Comparison of ENCODE assay signal across 10 cellular contexts in the genomic region with DNA sequence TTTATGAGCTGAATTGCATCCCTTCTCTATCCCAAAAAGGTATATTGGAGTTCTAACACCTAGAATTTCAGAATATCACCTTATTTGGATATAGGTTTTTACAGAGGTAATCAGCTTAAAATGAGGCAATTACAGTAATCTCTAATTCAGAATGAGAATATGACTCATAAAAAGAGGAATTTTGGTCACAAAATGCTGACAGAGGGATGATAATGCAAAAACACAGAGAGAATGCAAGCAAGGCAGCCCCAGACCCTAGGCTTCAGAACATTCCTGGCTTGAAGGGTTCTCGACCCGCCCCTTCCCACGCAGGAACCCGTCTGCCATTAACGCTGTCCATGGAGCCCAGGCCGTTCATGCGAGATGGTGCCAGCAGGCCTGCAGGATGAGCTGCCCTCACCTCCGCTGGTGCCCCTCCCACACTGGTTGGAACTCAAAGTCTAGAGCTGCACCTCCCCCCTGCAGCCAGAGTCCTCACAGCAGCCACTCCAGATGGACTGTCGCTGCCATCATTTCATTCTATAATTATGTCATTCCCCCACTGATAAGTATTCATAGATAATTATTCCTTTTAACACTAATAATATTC.
DNase-seq lines count a peak whose midpoint lies in the region; ATAC-seq, FAIRE-seq and TF ChIP-seq lines count a peak whose summit lies in the region.
"Had no signal": no experiment of that assay in that cellular context is flagged by ENCODE, and none has a peak within 500 bp of the region (broad histone marks: within the 10 kb centered on the region; RNA-seq: fewer than 3 reads in every experiment).

No MANE protein-coding gene starts in this region.

- no peak for TF ChIP-seq POLR2A in HepG2 (IDR thresholded peaks at IDR 0.05; ENCODE audit: insufficient read depth in 1 of 2, low read depth in 2 of 2, low read length in 2 of 2)
- no peak for TF ChIP-seq POLR2A in right lobe of liver (IDR thresholded peaks at IDR 0.05)
- TF ChIP-seq POLR2A in H1 (IDR thresholded peaks at IDR 0.05; ENCODE audit: control extremely low read depth in 1 of 2, low read depth in 2 of 2, low read length in 2 of 2) = no peak

- TF ChIP-seq CTCF in HepG2 (CRISPR knock-in tag; IDR thresholded peaks at IDR 0.05) (no peak), right lobe of liver (IDR thresholded peaks at IDR 0.05) (no peak), H1 (IDR thresholded peaks at IDR 0.05; ENCODE audit: control extremely low read depth in 1 of 3, insufficient read depth in 1 of 3, low read depth in 1 of 3, low read length in 3 of 3) (no peak), upper lobe of right lung (IDR thresholded peaks at IDR 0.05) (no peak)

- H4K20me1 ChIP-seq in HepG2 (ENCODE audit: insufficient read depth, low read length) (no peaks in the 10 kb centered on the region), H1 (replicated peaks in 1 of 2; ENCODE audit: control insufficient read depth in 1 of 2, insufficient read depth in 2 of 2, low read length in 2 of 2) (no peaks in the 10 kb centered on the region)

- no peak overlapping the region for H2BK15ac ChIP-seq in H1 (ENCODE audit: low read length)

- no peak overlapping the region for H3K4ac ChIP-seq in H1 (replicated peaks; ENCODE audit: insufficient read length, low read depth, low read length)

- H3K23me2 ChIP-seq in H1 (ENCODE audit: low read depth, low read length) = no peaks in the 10 kb centered on the region; the same call in 1 of the 2 replicates

- H3K18ac ChIP-seq in H1 (ENCODE audit: extremely low read depth, low read length) = no peak overlapping the region

- no peak overlapping the region for H2AK5ac ChIP-seq in H1 (ENCODE audit: low read depth, low read length)

- H2AFZ ChIP-seq in HepG2 (ENCODE audit: low read length) (no peak overlapping the region), H1 (ENCODE audit: low read length) (no peak overlapping the region)

- H3K4me3 ChIP-seq in HepG2 (replicated peaks in 1 of 3; ENCODE audit: insufficient read depth in 1 of 3, low read depth in 2 of 3, low read length in 3 of 3) = no peak overlapping the region
- H3K4me3 ChIP-seq in right lobe of liver = no peak overlapping the region
- no peak overlapping the region for H3K4me3 ChIP-seq in H1 (ENCODE audit: extremely low read depth in 1 of 4, insufficient read depth in 2 of 4, low read depth in 3 of 4, low read length in 4 of 4)
- H3K4me3 ChIP-seq in upper lobe of right lung = no peak overlapping the region

- no peaks in the 10 kb centered on the region for H3K79me2 ChIP-seq in HepG2 (ENCODE audit: insufficient read depth, low read length)
- no peaks in the 10 kb centered on the region for H3K79me2 ChIP-seq in H1 (ENCODE audit: control insufficient read depth in 1 of 2, insufficient read depth in 2 of 2, low read length in 2 of 2)

- no peak overlapping the region for H2BK120ac ChIP-seq in H1 (replicated peaks; ENCODE audit: low read depth, low read length)

- TF ChIP-seq RAD21 in HepG2 (CRISPR knock-in tag; IDR thresholded peaks at IDR 0.05) (no peak), H1 (IDR thresholded peaks at IDR 0.05 in 1 of 2, conservative IDR thresholded peaks at IDR 0.05 in 1 of 2; ENCODE audit: low read depth in 2 of 2, low read length in 2 of 2) (no peak)

- CTCF ChIA-PET in HepG2 (lab: Yijun Ruan, JAX; ENCODE audit: low intra/inter-chr PET ratio, low total read pairs) = no interaction called here
- CTCF ChIA-PET in H1 (lab: Charles Lee; ENCODE audit: partially characterized antibody) = interaction anchor here (0.6 kb wide), 1 partner anchor 644 kb away, joined by 3 read pairs; no protein-coding TSS in a partner anchor

- FAIRE-seq in HepG2 (lab: Jason Lieb, UNC) (no peak), H1 (lab: Jason Lieb, UNC) (no peak)

- no peaks in the 10 kb centered on the region for H3K36me3 ChIP-seq in HepG2 (replicated peaks in 1 of 2; ENCODE audit: control insufficient read depth in 1 of 2, insufficient read depth in 2 of 2, low read length in 2 of 2)
- no peaks in the 10 kb centered on the region for H3K36me3 ChIP-seq in right lobe of liver
- H3K36me3 ChIP-seq in H1 (ENCODE audit: control insufficient read depth in 2 of 4, insufficient read depth in 4 of 4, low read length in 3 of 4) = no peaks in the 10 kb centered on the region
- H3K36me3 ChIP-seq in upper lobe of right lung = no peaks in the 10 kb centered on the region

- H2BK20ac ChIP-seq in H1 (ENCODE audit: low read length) = no peak overlapping the region

- H4K5ac ChIP-seq in H1 (ENCODE audit: insufficient read length, low read depth, low read length) = no peak overlapping the region

- H2BK12ac ChIP-seq in H1 (ENCODE audit: low read depth, low read length) = no peak overlapping the region

- H3K27ac ChIP-seq in HepG2 (ENCODE audit: extremely low read length, insufficient read depth, low read length) = no peak overlapping the region
- H3K27ac ChIP-seq in right lobe of liver = no peak overlapping the region
- H3K27ac ChIP-seq in H1 (ENCODE audit: low read depth, low read length) = no peak overlapping the region
- no peak overlapping the region for H3K27ac ChIP-seq in upper lobe of right lung

- H3K9ac ChIP-seq in HepG2 (ENCODE audit: insufficient read depth, low read depth, low read length) = no peak overlapping the region
- H3K9ac ChIP-seq in H1 (replicated peaks in 1 of 4; ENCODE audit: extremely low read depth in 1 of 4, low read depth in 3 of 4, low read length in 3 of 4) = no peak overlapping the region

- H3K4me2 ChIP-seq in HepG2 (ENCODE audit: low read depth, low read length) (no peak overlapping the region), H1 (ENCODE audit: insufficient read depth in 1 of 2, low read depth in 2 of 2, low read length in 2 of 2) (no peak overlapping the region)

- no peak overlapping the region for H4K8ac ChIP-seq in H1 (ENCODE audit: extremely low read depth, insufficient read depth, low read length)

- POLR2A ChIA-PET in HepG2 (lab: Yijun Ruan, JAX) = no interaction called here
- POLR2A ChIA-PET in H1 (lab: Charles Lee; ENCODE audit: partially characterized antibody) = interaction anchor here (1.0 kb wide), 1 partner anchor 11 kb away, joined by 3 read pairs; no protein-coding TSS in a partner anchor

- WGBS in HepG2 (ENCODE audit: low lambda C conversion rate) = 11% methylated on average over 5 of the region's 9 CpGs
- 74% methylated on average over 5 of the region's 9 CpGs for WGBS in right lobe of liver (ENCODE audit: insufficient coverage, low coverage, low lambda C conversion rate, missing lambda C conversion rate)
- 90% methylated on average over 9 of the region's 9 CpGs; no CpG with 5 or more reads in 1 of the 2 experiments for WGBS in H1 (ENCODE audit: extremely low coverage in 1 of 2, insufficient coverage in 1 of 2, insufficient read length in 1 of 2, insufficient replicate concordance in 2 of 2, low coverage in 1 of 2, low lambda C conversion rate in 2 of 2, missing lambda C conversion rate in 1 of 2), 2 experiments

- H3K4me1 ChIP-seq in HepG2 (ENCODE audit: insufficient read depth, low read length) (no peaks in the 10 kb centered on the region), right lobe of liver (no peaks in the 10 kb centered on the region), H1 (replicated peaks in 1 of 4; ENCODE audit: control insufficient read depth in 3 of 4, insufficient read depth in 4 of 4, low read length in 3 of 4) (no peaks in the 10 kb centered on the region), upper lobe of right lung (no peaks in the 10 kb centered on the region)

- H3K79me1 ChIP-seq in H1 (ENCODE audit: low read depth, low read length) = no peaks in the 10 kb centered on the region

- no peak overlapping the region for H2BK5ac ChIP-seq in H1 (ENCODE audit: low read depth, low read length)

- no peak overlapping the region for H3K23ac ChIP-seq in H1 (ENCODE audit: insufficient read length)

- intact Hi-C loops in HepG2 (cut with micrococcal nuclease; ENCODE audit: unreplicated experiment) (no loop called here), right lobe of liver (cut with DNase I) (no loop called here), upper lobe of right lung (cut with DNase I) (no loop called here)

- H3K9me3 ChIP-seq in HepG2 (ENCODE audit: low read length) (no peaks in the 10 kb centered on the region), right lobe of liver (no peaks in the 10 kb centered on the region), H1 (ENCODE audit: insufficient read depth in 2 of 2, low read depth in 1 of 2, low read length in 1 of 2) (no peaks in the 10 kb centered on the region), upper lobe of right lung (no peaks in the 10 kb centered on the region)

- ATAC-seq in HepG2 (peak; percentile 85), right lobe of liver (no peak), upper lobe of right lung (peak; percentile 26)

- TF ChIP-seq EP300 in HepG2 (IDR thresholded peaks at IDR 0.05; ENCODE audit: low read depth in 2 of 2, low read length in 2 of 2) = no peak
- TF ChIP-seq EP300 in HepG2 (CRISPR knock-in tag; IDR thresholded peaks at IDR 0.05; ENCODE audit: borderline replicate concordance) = no peak
- TF ChIP-seq EP300 in H1 (IDR thresholded peaks at IDR 0.05; ENCODE audit: borderline replicate concordance in 1 of 2, low read depth in 2 of 2, low read length in 2 of 2) = no peak

- no TSS peak for BruUV-seq in HepG2 (replicated peaks; lab: Mats Ljungman, UMichigan)

- no peaks in the 10 kb centered on the region for H3K27me3 ChIP-seq in HepG2 (ENCODE audit: control insufficient read depth in 1 of 2, insufficient read depth in 2 of 2, low read length in 2 of 2)
- H3K27me3 ChIP-seq in right lobe of liver = no peaks in the 10 kb centered on the region
- no peaks in the 10 kb centered on the region for H3K27me3 ChIP-seq in H1 (replicated peaks in 1 of 4; ENCODE audit: control insufficient read depth in 3 of 4, extremely low read depth in 1 of 4, insufficient read depth in 3 of 4, low read length in 3 of 4)
- no peaks in the 10 kb centered on the region for H3K27me3 ChIP-seq in upper lobe of right lung

- H3K14ac ChIP-seq in H1 (ENCODE audit: insufficient read length) = no peak overlapping the region

- in situ Hi-C loops in HepG2 (cut with HindIII; ENCODE audit: extremely low pct_ligation_motif_present, low pct_unique_long_range_greater_than_20kb) = no loop called here

- DNase-seq in HepG2 (ENCODE audit: low spot score) (no peak), right lobe of liver (no peak), MV-4-11 (lab: John Stamatoyannopoulos, UW) (peak; percentile 66), H1 (ENCODE audit: low read depth in 1 of 2, low spot score in 2 of 2) (no peak), upper lobe of right lung (peak; percentile 48), superior temporal gyrus (ENCODE audit: extremely low spot score) (no peak), NCI-H1436 treated with DMSO at 0.1 percent for 48 hours (lab: John Stamatoyannopoulos, UW) (no peak), NCI-H748 treated with DMSO at 0.1 percent for 48 hours (lab: John Stamatoyannopoulos, UW) (no peak)
- DNase-seq: EL, NCI-H2081 treated with DMSO at 0.1 percent for 48 hours had no signal

- H4K91ac ChIP-seq in H1 (replicated peaks; ENCODE audit: insufficient read length, low read length) = no peak overlapping the region

- H3K56ac ChIP-seq in H1 (replicated peaks; ENCODE audit: insufficient read length, low read depth, low read length) = no peak overlapping the region

TF ChIP-seq in HepG2, 621 proteins besides CTCF, POLR2A, EP300 and RAD21 (continues in another document):
- peak; percentile 4 to 13; a peak in 1 of 4 replicates for TF ChIP-seq MAFK (conservative IDR thresholded peaks at IDR 0.05 in 1 of 2, IDR thresholded peaks at IDR 0.05 in 1 of 2; ENCODE audit: low read length in 2 of 2)

TF ChIP-seq in H1, 55 proteins besides CTCF, POLR2A, EP300 and RAD21 (continues in another document):
- TF ChIP-seq CREB1 (IDR thresholded peaks at IDR 0.05) = no peak

Comparison
In these comparisons a context has a peak if more than half of its experiments do, and no peak if none do; other contexts are left out.
1. ATAC-seq: peak in HepG2 (single experiment) and upper lobe of right lung (single experiment); none in right lobe of liver (0 of 4).
2. DNase-seq: peak in MV-4-11 (single experiment) and upper lobe of right lung (single experiment); none in HepG2 (single experiment), right lobe of liver (0 of 3), H1 (0 of 2), superior temporal gyrus (single experiment), NCI-H1436 treated with DMSO at 0.1 percent for 48 hours (single experiment) and NCI-H748 treated with DMSO at 0.1 percent for 48 hours (single experiment).
3. Of the 41 proteins assayed by ChIP-seq in both HepG2 and H1: peak only in HepG2: MAFK; only in H1: none; in both: none; in neither: 40.